Comparison of ENCODE assay signal across 27 cellular contexts in genomic region chr7:77912293-77912692, GRCh38.
"Had no signal": no experiment of that assay in that cellular context is flagged by ENCODE, and none has a peak within 500 bp of the region (broad histone marks: within the 10 kb centered on the region; RNA-seq: fewer than 3 reads in every experiment).

No MANE protein-coding gene starts in this region.

- FAIRE-seq: small intestine had no signal

- H3K4me1 ChIP-seq: colonic mucosa, prostate gland, sigmoid colon, upper lobe of right lung had no signal

- DNase-seq: activated B cell treated with CpG ODN at 0.5 μM for 24 hours; activated CD8-positive, alpha-beta T cell treated with anti-CD3 and anti-CD28 coated beads, Interleukin-2, amount 10 ng/mL, durations not matched to agents 7 days and 5 days; activated naive CD4-positive, alpha-beta T cell; activated T-cell treated with anti-CD3 and anti-CD28 coated beads for 4 hours; activated T-cell treated with anti-CD3 and anti-CD28 coated beads, Interleukin-2, amount 50 U/mL, for 72 hours; body of pancreas; cerebellar nuclear complex; colonic mucosa; dorsolateral prefrontal cortex; effector memory CD4-positive, alpha-beta T cell; islet precursor cell; mammary epithelial cell; naive B cell; nephron progenitor cell; ovary; sigmoid colon; small intestine; stimulated activated CD4-positive, alpha-beta T cell treated with anti-CD3 and anti-CD28 coated beads, Interleukin-4, amount 100 ng/mL, for 24 hours; stimulated activated naive CD8-positive, alpha-beta T cell treated with anti-CD3 and anti-CD28 coated beads, Interleukin-15, amount 100 ng/mL, for 72 hours; substantia nigra; T1000; tibial artery; upper lobe of right lung had no signal

- H3K36me3 ChIP-seq: colonic mucosa, neutrophil, ovary, prostate gland, tibial artery had no signal

- H3K4me3 ChIP-seq: body of pancreas, colonic mucosa, dorsolateral prefrontal cortex, gastroesophageal sphincter, hepatocyte, ovary, prostate gland, sigmoid colon, tibial artery, upper lobe of right lung had no signal

- H3K27ac ChIP-seq: body of pancreas, colonic mucosa, gastroesophageal sphincter, hepatocyte, neutrophil, ovary, prostate gland, sigmoid colon, tibial artery, upper lobe of right lung had no signal

- H3K79me2 ChIP-seq: hepatocyte had no signal

- H3K4me2 ChIP-seq: hepatocyte had no signal

- H3K9me3 ChIP-seq: body of pancreas, colonic mucosa, gastroesophageal sphincter, neutrophil, ovary, prostate gland, sigmoid colon, tibial artery, upper lobe of right lung had no signal

- H2AFZ ChIP-seq: hepatocyte had no signal

- H3K27me3 ChIP-seq: body of pancreas, colonic mucosa, dorsolateral prefrontal cortex, gastroesophageal sphincter, hepatocyte, neutrophil, ovary, sigmoid colon, tibial artery, upper lobe of right lung had no signal
